ENCODE assay signal across 28 cellular contexts in the genomic region with DNA sequence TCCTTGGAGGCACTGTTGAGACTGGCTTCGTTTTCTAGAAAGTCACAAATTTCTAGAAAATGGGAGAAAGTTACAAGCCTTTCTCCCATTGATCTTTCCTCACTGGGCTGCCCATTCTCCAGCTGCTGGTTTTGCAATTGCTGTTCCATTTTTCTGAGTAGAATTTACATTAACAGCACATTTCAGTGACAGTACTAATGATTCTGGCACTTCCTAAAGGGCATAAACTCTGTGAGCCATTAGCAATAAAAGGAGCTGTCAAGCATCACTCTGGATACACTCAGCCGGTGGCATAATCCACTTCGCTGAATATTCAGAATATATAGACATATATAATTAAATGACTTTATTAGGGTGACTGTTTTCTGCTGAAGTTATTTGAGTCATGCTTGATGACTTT. TPM values are rescaled to one million over a fixed set of nuclear protein-coding genes. Genes with fewer than 3 reads are reported as not detected.
"Had no signal": no experiment of that assay in that cellular context is flagged by ENCODE, and none has a peak within 500 bp of the region (broad histone marks: within the 10 kb centered on the region; RNA-seq: fewer than 3 reads in every experiment).

No MANE protein-coding gene starts in this region.

- H3K27me3 ChIP-seq: pancreas, right lobe of liver, suprapubic skin, testis, tibial artery, transverse colon, upper lobe of right lung, uterus had no signal

- H3K4me1 ChIP-seq: neural progenitor cell, pancreas, prostate gland, right lobe of liver, sigmoid colon, suprapubic skin, tibial artery, transverse colon, uterus had no signal

- H3K27ac ChIP-seq: neural progenitor cell, pancreas, prostate gland, right atrium auricular region, right lobe of liver, sigmoid colon, suprapubic skin, testis, tibial artery, transverse colon, upper lobe of right lung, uterus had no signal

- H3K9me3 ChIP-seq: pancreas, prostate gland, right atrium auricular region, right lobe of liver, sigmoid colon, suprapubic skin, testis, tibial artery, transverse colon, upper lobe of right lung, uterus had no signal

- H2AFZ ChIP-seq: neural progenitor cell had no signal

- H3K4me3 ChIP-seq: neural progenitor cell, pancreas, prostate gland, right atrium auricular region, right lobe of liver, sigmoid colon, suprapubic skin, testis, tibial artery, transverse colon, upper lobe of right lung, uterus had no signal

- H3K4me2 ChIP-seq: neural progenitor cell had no signal

- ATAC-seq: naive thymus-derived CD8-positive, alpha-beta T cell; natural killer cell treated with Interleukin-12 subunit alpha and Interleukin-12 subunit beta and Interleukin-15 and Interleukin-18, amount 100 ng/mL, for 72 hours; stimulated activated memory B cell treated with anti-CD40 and anti-IgM and Interleukin-4, amounts not matched to agents 10 μg/mL and 1 μg/mL and 100 μg/mL, for 72 hours; stimulated activated naive CD8-positive, alpha-beta T cell treated with anti-CD3 and anti-CD28 coated beads, Interleukin-15, amount 100 ng/mL, for 72 hours; stimulated activated naive CD8-positive, alpha-beta T cell treated with anti-CD3 and anti-CD28 coated beads, Interleukin-15, Interleukin-2, amounts not matched to agents 100 U/mL and 50 U/mL, for 24 hours had no signal

- H3K36me3 ChIP-seq: neural progenitor cell, pancreas, prostate gland, right atrium auricular region, right lobe of liver, sigmoid colon, suprapubic skin, tibial artery, transverse colon, upper lobe of right lung, uterus had no signal

- DNase-seq: naive B cell; naive thymus-derived CD8-positive, alpha-beta T cell; nephron progenitor cell; pancreas; retina; sigmoid colon; small intestine; stimulated activated CD4-positive, alpha-beta T cell treated with anti-CD3 and anti-CD28 coated beads, Interleukin-12 subunit alpha, Interleukin-12 subunit beta, amount 100 ng/mL, for 4 hours; stimulated activated CD4-positive, alpha-beta T cell treated with anti-CD3 and anti-CD28 coated beads, Interleukin-1b, Interleukin-23, amount 100 ng/mL, for 48 hours; stimulated activated CD4-positive, alpha-beta T cell treated with anti-CD3 and anti-CD28 coated beads, Interleukin-4, amount 100 ng/mL, for 1 hour; stimulated activated CD4-positive, alpha-beta T cell treated with anti-CD3 and anti-CD28 coated beads, Interleukin-4, amount 100 ng/mL, for 4 hours; stimulated activated CD8-positive, alpha-beta memory T cell treated with anti-CD3 and anti-CD28 coated beads, Interleukin-4, amount 100 ng/mL, for 48 hours; stimulated activated naive CD4-positive, alpha-beta T cell; stimulated activated naive CD8-positive, alpha-beta T cell treated with anti-CD3 and anti-CD28 coated beads, Interleukin-15, amount 100 ng/mL, for 72 hours; stimulated activated naive CD8-positive, alpha-beta T cell treated with anti-CD3 and anti-CD28 coated beads, Interleukin-15, Interleukin-2, amounts not matched to agents 100 U/mL and 50 U/mL, for 24 hours; testis; tibial artery; transverse colon; upper lobe of right lung; uterus had no signal

- H3K9ac ChIP-seq: neural progenitor cell had no signal

RNA-seq across cellular contexts. Expression of a gene that starts 6.7 kb away (rescaled TPM):
- polyA plus RNA-seq: naive thymus-derived CD8-positive, alpha-beta T cell; thymus had no signal

RNA-seq across cellular contexts. Expression of a gene that starts 21.1 kb away (rescaled TPM):
- polyA plus RNA-seq: naive thymus-derived CD8-positive, alpha-beta T cell had no signal
